19 cellular contexts compared by ENCODE assay signal in the genomic region with DNA sequence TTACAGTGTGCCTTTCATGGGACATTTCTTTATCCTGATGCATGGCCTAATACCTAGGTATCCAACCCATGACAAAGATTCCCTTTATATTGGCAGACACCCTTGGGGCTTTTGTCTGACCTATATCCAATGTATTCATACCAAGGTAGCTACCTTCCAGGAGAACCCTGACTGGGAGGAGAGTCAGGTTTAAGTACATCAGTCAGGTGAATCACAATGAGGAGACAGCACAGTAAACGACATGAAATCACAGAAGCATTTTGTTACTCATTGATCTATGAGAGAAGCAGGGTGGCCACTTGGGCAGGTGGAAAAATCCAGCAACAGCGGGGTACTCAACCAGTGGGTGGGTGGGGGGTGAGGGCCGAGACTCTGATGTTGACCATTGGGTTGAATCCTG.
"Had no signal": no experiment of that assay in that cellular context is flagged by ENCODE, and none has a peak within 500 bp of the region (broad histone marks: within the 10 kb centered on the region; RNA-seq: fewer than 3 reads in every experiment).

No MANE protein-coding gene starts in this region.

- H3K36me3 Mint-ChIP-seq: immature natural killer cell; natural killer cell; stimulated activated naive B cell treated with anti-CD40 and anti-IgM and Interleukin-4, amounts not matched to agents 10 μg/mL and 1 μg/mL and 100 μg/mL, for 72 hours had no signal

- H3K4me3 ChIP-seq: cardiac muscle cell, gastroesophageal sphincter, lung, psoas muscle, tibial nerve had no signal

- H3K9me3 Mint-ChIP-seq: stimulated activated naive B cell treated with anti-CD40 and anti-IgM and Interleukin-4, amounts not matched to agents 10 μg/mL and 1 μg/mL and 100 μg/mL, for 72 hours had no signal

- H3K27me3 Mint-ChIP-seq: stimulated activated naive B cell treated with anti-CD40 and anti-IgM and Interleukin-4, amounts not matched to agents 10 μg/mL and 1 μg/mL and 100 μg/mL, for 72 hours had no signal

- ATAC-seq: activated CD8-positive, alpha-beta T cell treated with anti-CD3 and anti-CD28 coated beads, Interleukin-2, amount 10 ng/mL, durations not matched to agents 7 days and 5 days; gastroesophageal sphincter; left colon; natural killer cell; psoas muscle; sciatic nerve; stimulated activated naive B cell treated with anti-CD40 and anti-IgM and Interleukin-4, amounts not matched to agents 10 μg/mL and 1 μg/mL and 100 μg/mL, for 72 hours had no signal

- DNase-seq: activated CD4-positive, alpha-beta T cell treated with anti-CD3 and anti-CD28 coated beads for 48 hours; activated CD8-positive, alpha-beta memory T cell treated with anti-CD3 and anti-CD28 coated beads, Interleukin-2, amount 50 U/mL, for 48 hours; activated CD8-positive, alpha-beta T cell treated with anti-CD3 and anti-CD28 coated beads, Interleukin-2, amount 10 ng/mL, durations not matched to agents 7 days and 5 days; activated naive CD4-positive, alpha-beta T cell treated with Interleukin-2 at 50 U/mL for 16 hours; hippocampal formation; immature natural killer cell; left colon; natural killer cell; occipital lobe; psoas muscle; stimulated activated CD4-positive, alpha-beta T cell treated with anti-CD3 and anti-CD28 coated beads, Interleukin-2, amount 100 ng/mL, for 24 hours; stimulated activated naive B cell treated with anti-CD40 and anti-IgM and Interleukin-4, amounts not matched to agents 10 μg/mL and 1 μg/mL and 100 μg/mL, for 72 hours; T-helper 1 cell; WERI-Rb-1 had no signal

- H3K4me1 Mint-ChIP-seq: immature natural killer cell; natural killer cell; stimulated activated naive B cell treated with anti-CD40 and anti-IgM and Interleukin-4, amounts not matched to agents 10 μg/mL and 1 μg/mL and 100 μg/mL, for 72 hours had no signal

- H3K27ac ChIP-seq: cardiac muscle cell, gastroesophageal sphincter, psoas muscle, tibial nerve, WERI-Rb-1 had no signal

- H3K27ac Mint-ChIP-seq: activated CD8-positive, alpha-beta T cell treated with anti-CD3 and anti-CD28 coated beads, Interleukin-2, amount 10 ng/mL, durations not matched to agents 7 days and 5 days; immature natural killer cell; natural killer cell; stimulated activated naive B cell treated with anti-CD40 and anti-IgM and Interleukin-4, amounts not matched to agents 10 μg/mL and 1 μg/mL and 100 μg/mL, for 72 hours had no signal

- H3K4me3 Mint-ChIP-seq: activated CD8-positive, alpha-beta T cell treated with anti-CD3 and anti-CD28 coated beads, Interleukin-2, amount 10 ng/mL, durations not matched to agents 7 days and 5 days; immature natural killer cell; natural killer cell; stimulated activated naive B cell treated with anti-CD40 and anti-IgM and Interleukin-4, amounts not matched to agents 10 μg/mL and 1 μg/mL and 100 μg/mL, for 72 hours had no signal
